Comparison of ENCODE assay signal across 8 cellular contexts in genomic region chr14:77040309-77040994, GRCh38. TPM values are rescaled to one million over a fixed set of nuclear protein-coding genes. Genes with fewer than 3 reads are reported as not detected.
A peak's percentile ranks its signal among the peaks of the same experiment; 100 is the strongest.
DNase-seq lines count a peak whose midpoint lies in the region; TF ChIP-seq lines count a peak whose summit lies in the region.

No MANE protein-coding gene starts in this region.

- peak; percentile 98 to 100 for DNase-seq in HAP-1 (ENCODE audit: low spot score in 2 of 2)
- peak; percentile 87 for DNase-seq in MG63
- DNase-seq in SHP77 (lab: John Stamatoyannopoulos, UW), result peak; percentile 98 to 99
- DNase-seq in activated effector memory CD4-positive, alpha-beta T cell treated with anti-CD3 and anti-CD28 coated beads, Interleukin-2, amount 50 U/mL, for 16 hours, result peak; percentile 97
- DNase-seq in foreskin fibroblast, result peak; percentile 99 to 100
- DNase-seq in neural crest cell (ENCODE audit: low read depth, low spot score), result peak; percentile 67
- DNase-seq in stomach, result peak; percentile 100

- H3K36me3 ChIP-seq in DOHH2 (ENCODE audit: control insufficient read depth, low read length), result no peaks in the 10 kb centered on the region
- H3K36me3 ChIP-seq in HAP-1 (replicated peaks), result no peaks in the 10 kb centered on the region
- no peaks in the 10 kb centered on the region for H3K36me3 ChIP-seq in MG63
- no peaks in the 10 kb centered on the region for H3K36me3 ChIP-seq in stomach

- H3K4me3 ChIP-seq in DOHH2 (ENCODE audit: low read length) (peak overlapping the region; percentile 80), HAP-1 (peak overlapping the region; percentile 9; the same call in 1 of the 2 replicates), MG63 (peak overlapping the region; percentile 25), foreskin fibroblast (ENCODE audit: low read depth in 1 of 2, low read length in 2 of 2) (peak overlapping the region; percentile 22 to 39), stomach (peak overlapping the region; percentile 26 to 35 (median 28))

- no peaks in the 10 kb centered on the region for H3K27me3 Mint-ChIP-seq in neural crest cell (ENCODE audit: low read depth)

- intact Hi-C loops in stomach (cut with DNase I; ENCODE audit: low total_unique reads), result no loop called here

- peaks cover 66% of the 10 kb centered on the region for H3K4me1 ChIP-seq in DOHH2 (ENCODE audit: control insufficient read depth, low read length)
- peaks cover 70% of the 10 kb centered on the region for H3K4me1 ChIP-seq in HAP-1
- peaks cover 84 to 99% (median 94%) of the 10 kb centered on the region in 4 donors for H3K4me1 ChIP-seq in stomach

- TF ChIP-seq POLR2A in stomach (IDR thresholded peaks at IDR 0.05), result no peak

- TF ChIP-seq CTCF in DOHH2 (IDR thresholded peaks at IDR 0.05; ENCODE audit: low read depth, low read length, poor library complexity, severe bottlenecking) (no peak), foreskin fibroblast (IDR thresholded peaks at IDR 0.05; ENCODE audit: low read depth, low read length) (no peak), neural crest cell (conservative IDR thresholded peaks at IDR 0.05) (no peak), stomach (IDR thresholded peaks at IDR 0.05) (no peak)

- peak overlapping the region; percentile 99 for H3K4me2 ChIP-seq in DOHH2 (ENCODE audit: low read length)

- H3K4me3 Mint-ChIP-seq in neural crest cell, result peak overlapping the region; percentile 80

- peak overlapping the region; percentile 99 for H3K27ac Mint-ChIP-seq in neural crest cell (ENCODE audit: unreplicated experiment)

- H3K27me3 ChIP-seq in DOHH2 (ENCODE audit: control insufficient read depth, low read length) (peaks cover 8% of the 10 kb centered on the region), HAP-1 (ENCODE audit: low read depth) (no peaks in the 10 kb centered on the region), MG63 (no peaks in the 10 kb centered on the region), stomach (no peaks in the 10 kb centered on the region)

- no peaks in the 10 kb centered on the region for H3K9me2 ChIP-seq in DOHH2 (replicated peaks; ENCODE audit: control insufficient read depth, low read length)

- peak; percentile 44 for TF ChIP-seq EP300 in stomach (IDR thresholded peaks at IDR 0.05)

- H3K9me3 ChIP-seq in DOHH2 (ENCODE audit: control insufficient read depth, insufficient read depth, low read length) (no peaks in the 10 kb centered on the region), HAP-1 (no peaks in the 10 kb centered on the region), MG63 (no peaks in the 10 kb centered on the region), stomach (no peaks in the 10 kb centered on the region)

- no peaks in the 10 kb centered on the region for H4K20me1 ChIP-seq in DOHH2 (ENCODE audit: control insufficient read depth, insufficient read depth, low read depth, low read length)

- no peaks in the 10 kb centered on the region for H3K36me3 Mint-ChIP-seq in neural crest cell (ENCODE audit: low read depth)

- 0 to 1% (median 0%) methylated on average over 22 to 23 of the region's 23 CpGs for WGBS in stomach, 5 donors

- in situ Hi-C loops in HAP-1 (cut with MboI; ENCODE audit: low sequenced_read_pairs), result no loop called here

- H3F3A ChIP-seq in DOHH2 (ENCODE audit: control insufficient read depth, insufficient read depth), result peaks cover 21% of the 10 kb centered on the region

- H3K27ac ChIP-seq in DOHH2 (ENCODE audit: low read depth, low read length) (peak overlapping the region; percentile 94), stomach (peak overlapping the region; percentile 89 to 100 (median 98))

- H3K79me2 ChIP-seq in DOHH2 (ENCODE audit: control insufficient read depth, low read length), result no peaks in the 10 kb centered on the region

- H3K4me1 Mint-ChIP-seq in neural crest cell, result peaks cover 94% of the 10 kb centered on the region

- no peaks in the 10 kb centered on the region for H3K9me3 Mint-ChIP-seq in neural crest cell

RNA-seq across cellular contexts. Expression of gene IRF2BPL, which starts 11.9 kb away (rescaled TPM):
- total RNA-seq in MG63 (2014; rRNA removed; shearing (Covaris generic); ENCODE audit: low replicate concordance), result 18.1 and 34.9 TPM in 2 replicates
- total RNA-seq in neural crest cell (42.6 and 43.6 TPM in 2 replicates), stomach (10 to 100 TPM in 4 of 5 donors, 1 to 10 TPM in 1; 5.3 to 43.6 (median 28.4) TPM)
- polyA plus RNA-seq in stomach, result 10 to 100 TPM in 2 of 3 donors, 1 to 10 TPM in 1; 8.5 to 17.7 (median 10.5) TPM

RNA-seq across cellular contexts. Expression of gene CIPC, which starts 57.6 kb away (rescaled TPM):
- 17.1 and 32.1 TPM in 2 replicates for total RNA-seq in MG63 (2014; rRNA removed; shearing (Covaris generic); ENCODE audit: low replicate concordance)
- 28.7 and 29.8 TPM in 2 replicates for total RNA-seq in neural crest cell
- 10 to 100 TPM; 12.7 to 81.1 (median 32.2) TPM for total RNA-seq in stomach
- polyA plus RNA-seq in stomach, result 10 to 100 TPM in 1 of 3 donors, 1 to 10 TPM in 2; 6.0 to 10.6 (median 6.1) TPM

Comparison
In these comparisons a context has a peak if more than half of its experiments do, and no peak if none do; other contexts are left out.
1. Peak in every context shown above with its lines: DNase-seq, H3K4me3 ChIP-seq and H3K27ac ChIP-seq.
2. H3K4me3 ChIP-seq: peak in every context shown above with its lines; median percentile 80 in DOHH2; 30 in foreskin fibroblast; 28 in stomach; 25 in MG63; 9 in HAP-1.